Comparison of ENCODE assay signal across 13 cellular contexts in the genomic region with DNA sequence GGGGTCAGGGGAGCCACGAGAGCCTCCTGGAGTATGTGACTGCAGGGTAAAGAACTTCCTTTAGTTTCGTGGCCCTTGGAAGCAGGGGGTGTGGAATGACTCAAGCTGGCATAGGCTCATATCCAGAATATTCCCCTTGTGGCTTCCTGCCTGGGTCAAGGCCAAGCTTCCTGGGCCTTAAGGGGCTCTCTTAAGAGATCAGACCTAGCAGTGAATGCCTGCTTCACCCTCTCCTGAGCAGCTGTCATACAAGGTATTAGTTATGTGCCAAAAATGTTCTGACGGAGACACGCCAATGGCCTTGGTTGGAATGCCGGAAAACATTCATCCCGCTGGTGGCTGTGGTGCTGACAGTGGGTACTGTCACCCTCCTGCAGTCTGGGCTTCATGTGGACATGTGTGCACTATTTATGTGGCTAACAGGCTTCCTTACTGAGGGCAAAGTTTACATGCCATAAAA.
DNase-seq lines count a peak whose midpoint lies in the region; ATAC-seq and FAIRE-seq lines count a peak whose summit lies in the region.
"Had no signal": no experiment of that assay in that cellular context is flagged by ENCODE, and none has a peak within 500 bp of the region (broad histone marks: within the 10 kb centered on the region; RNA-seq: fewer than 3 reads in every experiment).

No MANE protein-coding gene starts in this region.

- H3K4me1 Mint-ChIP-seq in natural killer cell treated with Interleukin-12 subunit alpha and Interleukin-12 subunit beta and Interleukin-15 and Interleukin-18, amount 100 ng/mL, for 72 hours (ENCODE audit: low read depth in 2 of 2), result no peaks in the 10 kb centered on the region

- peak; percentile 58 for FAIRE-seq in HTR-8/SVneo (lab: Jason Lieb, UNC)

- DNase-seq in 8988T (peak; percentile 80), HTR-8/SVneo (ENCODE audit: insufficient read length, low spot score) (peak; percentile 72), dermis blood vessel endothelial cell (peak; percentile 40), mesenchymal stem cell (peak; percentile 58), HPDE6-E6E7 (ENCODE audit: extremely low spot score) (no peak)
- no peak for DNase-seq in natural killer cell treated with Interleukin-12 subunit alpha and Interleukin-12 subunit beta and Interleukin-15 and Interleukin-18, amount 100 ng/mL, for 72 hours (ENCODE audit: low spot score)
- DNase-seq in NK-92 treated with Interleukin-12 subunit alpha and Interleukin-12 subunit beta, amount 100 ng/mL, for 24 hours (lab: John Stamatoyannopoulos, UW), result no peak
- DNase-seq: activated CD4-positive, alpha-beta T cell treated with anti-CD3 and anti-CD28 coated beads for 4 hours; left cardiac atrium had no signal

- WGBS in mesenchymal stem cell, result 27% methylated on average over 6 of the region's 6 CpGs

- H4K8ac ChIP-seq in mesenchymal stem cell (ENCODE audit: low read length), result no peak overlapping the region

- H3K27ac ChIP-seq in mesenchymal stem cell (ENCODE audit: low read length, poor library complexity, severe bottlenecking), result peak overlapping the region; percentile 14
- H3K27ac ChIP-seq: BLaER1, body of pancreas, tibial nerve had no signal

- H3K9ac ChIP-seq in mesenchymal stem cell (ENCODE audit: low read length), result peak overlapping the region; percentile 13
- H3K9ac ChIP-seq: BLaER1 had no signal

- no peak overlapping the region for H2BK120ac ChIP-seq in mesenchymal stem cell (ENCODE audit: low read depth, low read length)

- H3K36me3 Mint-ChIP-seq in natural killer cell treated with Interleukin-12 subunit alpha and Interleukin-12 subunit beta and Interleukin-15 and Interleukin-18, amount 100 ng/mL, for 72 hours, result no peaks in the 10 kb centered on the region

- peaks cover 0 to 3% of the 10 kb centered on the region in 2 donors for H3K27me3 Mint-ChIP-seq in natural killer cell treated with Interleukin-12 subunit alpha and Interleukin-12 subunit beta and Interleukin-15 and Interleukin-18, amount 100 ng/mL, for 72 hours

- H3K4me1 ChIP-seq in mesenchymal stem cell (ENCODE audit: control insufficient read depth, insufficient read depth, low read depth, low read length), result peaks cover 39% of the 10 kb centered on the region
- H3K4me1 ChIP-seq: body of pancreas had no signal

- H3K4me3 Mint-ChIP-seq in natural killer cell treated with Interleukin-12 subunit alpha and Interleukin-12 subunit beta and Interleukin-15 and Interleukin-18, amount 100 ng/mL, for 72 hours, result no peak overlapping the region

- H3K79me1 ChIP-seq in mesenchymal stem cell (replicated peaks; ENCODE audit: low read length, poor library complexity, severe bottlenecking), result no peaks in the 10 kb centered on the region

- H2AK5ac ChIP-seq in mesenchymal stem cell (ENCODE audit: low read length, severe bottlenecking), result no peak overlapping the region

- H3K14ac ChIP-seq in mesenchymal stem cell (ENCODE audit: low read length in 2 of 2), result no peak overlapping the region

- no peaks in the 10 kb centered on the region for H3K36me3 ChIP-seq in mesenchymal stem cell (ENCODE audit: control insufficient read depth in 1 of 2, insufficient read depth in 2 of 2, low read depth in 1 of 2, low read length in 2 of 2)
- H3K36me3 ChIP-seq: BLaER1, tibial nerve had no signal

- no peaks in the 10 kb centered on the region for H3K9me3 ChIP-seq in mesenchymal stem cell (ENCODE audit: control insufficient read depth, low read length)
- H3K9me3 ChIP-seq: BLaER1, body of pancreas, tibial nerve had no signal

- no peak overlapping the region for H3K4me2 ChIP-seq in mesenchymal stem cell (ENCODE audit: low read length, poor library complexity, severe bottlenecking)
- H3K4me2 ChIP-seq: BLaER1 had no signal

- no peak overlapping the region for H2AFZ ChIP-seq in mesenchymal stem cell (ENCODE audit: low read depth, low read length)

- no peak overlapping the region for H2BK5ac ChIP-seq in mesenchymal stem cell (ENCODE audit: low read depth, low read length, poor library complexity, severe bottlenecking)

- H3K27ac Mint-ChIP-seq in natural killer cell treated with Interleukin-12 subunit alpha and Interleukin-12 subunit beta and Interleukin-15 and Interleukin-18, amount 100 ng/mL, for 72 hours, result no peak overlapping the region

- no peak overlapping the region for H3K23ac ChIP-seq in mesenchymal stem cell (ENCODE audit: low read length in 2 of 2)

- no peaks in the 10 kb centered on the region for H3K27me3 ChIP-seq in mesenchymal stem cell (ENCODE audit: control insufficient read depth in 1 of 2, insufficient read depth in 1 of 2, low read length in 2 of 2)
- H3K27me3 ChIP-seq: BLaER1, body of pancreas, tibial nerve had no signal

- H3K9me3 Mint-ChIP-seq in natural killer cell treated with Interleukin-12 subunit alpha and Interleukin-12 subunit beta and Interleukin-15 and Interleukin-18, amount 100 ng/mL, for 72 hours, result no peaks in the 10 kb centered on the region

- no peak overlapping the region for H3K4me3 ChIP-seq in mesenchymal stem cell (ENCODE audit: insufficient read depth in 1 of 2, low read depth in 1 of 2, low read length in 2 of 2)
- H3K4me3 ChIP-seq: BLaER1, body of pancreas, tibial nerve had no signal

- ATAC-seq in HG03442 (IDR thresholded peaks at IDR 0.05; ENCODE audit: unreplicated experiment), result no peak
- no peak for ATAC-seq in natural killer cell treated with Interleukin-12 subunit alpha and Interleukin-12 subunit beta and Interleukin-15 and Interleukin-18, amount 100 ng/mL, for 72 hours
- ATAC-seq: body of pancreas had no signal

- H2BK12ac ChIP-seq in mesenchymal stem cell (ENCODE audit: low read length in 2 of 2), result peak overlapping the region; percentile 44 to 85

- no peak overlapping the region for H4K91ac ChIP-seq in mesenchymal stem cell (ENCODE audit: low read length)

- no peak overlapping the region for H2BK15ac ChIP-seq in mesenchymal stem cell (ENCODE audit: low read depth, poor library complexity, severe bottlenecking)

- H3K18ac ChIP-seq in mesenchymal stem cell (ENCODE audit: low read depth in 1 of 2, low read length in 2 of 2), result peak overlapping the region; percentile 16

- H3K4ac ChIP-seq in mesenchymal stem cell (ENCODE audit: low read depth in 1 of 2, low read length in 2 of 2), result no peak overlapping the region

Comparison
In these comparisons a context has a peak if more than half of its experiments do, and no peak if none do; other contexts are left out.
1. DNase-seq: peak in 8988T (single experiment), HTR-8/SVneo (single experiment), dermis blood vessel endothelial cell (single experiment) and mesenchymal stem cell (single experiment); none in natural killer cell treated with Interleukin-12 subunit alpha and Interleukin-12 subunit beta and Interleukin-15 and Interleukin-18, amount 100 ng/mL, for 72 hours (single experiment), NK-92 treated with Interleukin-12 subunit alpha and Interleukin-12 subunit beta, amount 100 ng/mL, for 24 hours (single experiment) and HPDE6-E6E7 (single experiment).